ENCODE assay signal across 8 cellular contexts in genomic region chr9:98263482-98264357, GRCh38. TPM values are rescaled to one million over a fixed set of nuclear protein-coding genes. Genes with fewer than 3 reads are reported as not detected.
DNase-seq lines count a peak whose midpoint lies in the region; ATAC-seq and TF ChIP-seq lines count a peak whose summit lies in the region.

No MANE protein-coding gene starts in this region.

- no peak overlapping the region for H2BK15ac ChIP-seq in neuronal stem cell (ENCODE audit: low read length)

- DNase-seq in CD8-positive, alpha-beta memory T cell: peak; percentile 69 to 88 (median 71)
- peak; percentile 92 to 94 for DNase-seq in Kasumi-1 (lab: John Stamatoyannopoulos, UW)
- peak; percentile 70 to 94 (median 84) for DNase-seq in Peyer's patch
- peak; percentile 81 to 84 for DNase-seq in activated T-cell treated with anti-CD3 and anti-CD28 coated beads, Interleukin-2, amount 50 U/mL, for 48 hours
- DNase-seq in fibroblast of the aortic adventitia (ENCODE audit: low read depth): peak; percentile 87
- peak; percentile 67 for DNase-seq in neuronal stem cell (ENCODE audit: low spot score)
- DNase-seq in stomach: peak; percentile 82

- H3K4me2 ChIP-seq in neuronal stem cell (ENCODE audit: insufficient read depth, low read length, poor library complexity, severe bottlenecking): no peak overlapping the region

- no peak overlapping the region for H3K18ac ChIP-seq in neuronal stem cell (ENCODE audit: low read length)

- no CpG with 5 or more reads among the region's 8 CpGs for WGBS in neuronal stem cell (ENCODE audit: extremely low coverage in 2 of 2, insufficient read length in 2 of 2, insufficient replicate concordance in 1 of 2), 2 donors
- WGBS in stomach, 5 donors: 32 to 39% (median 35%) methylated on average over 8 of the region's 8 CpGs

- TF ChIP-seq CTCF in Peyer's patch (IDR thresholded peaks at IDR 0.05) (peak; percentile 59 to 93 (median 90)), fibroblast of the aortic adventitia (IDR thresholded peaks at IDR 0.05; ENCODE audit: insufficient read depth, low read length) (peak; percentile 99), stomach (IDR thresholded peaks at IDR 0.05) (peak in 5 of 7 experiments; percentile 80 to 86 (median 85))

- intact Hi-C loops in stomach (cut with DNase I; ENCODE audit: low total_unique reads): loop anchor here (5.0 kb wide), 1 partner anchor 56 kb away; no protein-coding TSS in a partner anchor

- H2BK120ac ChIP-seq in neuronal stem cell (ENCODE audit: low read depth, low read length): no peak overlapping the region

- H3K4me3 Mint-ChIP-seq in CD8-positive, alpha-beta memory T cell: peak overlapping the region in 1 of 7 donors; percentile 5

- H3K36me3 ChIP-seq in CD8-positive, alpha-beta memory T cell (ENCODE audit: insufficient read depth, low read length): no peaks in the 10 kb centered on the region
- H3K36me3 ChIP-seq in Peyer's patch (no peaks in the 10 kb centered on the region), neuronal stem cell (replicated peaks in 1 of 2; ENCODE audit: control insufficient read depth in 2 of 2, insufficient read depth in 2 of 2, low read length in 2 of 2) (no peaks in the 10 kb centered on the region), stomach (no peaks in the 10 kb centered on the region)

- no peak overlapping the region for H4K91ac ChIP-seq in neuronal stem cell (ENCODE audit: low read depth, low read length, poor library complexity)

- H2BK12ac ChIP-seq in neuronal stem cell (ENCODE audit: low read length): no peak overlapping the region

- H3K4me1 Mint-ChIP-seq in CD8-positive, alpha-beta memory T cell: peaks cover 0 to 2% (median 0%) of the 10 kb centered on the region in 3 donors

- H2AFZ ChIP-seq in neuronal stem cell (ENCODE audit: low read length): no peak overlapping the region

- H4K8ac ChIP-seq in neuronal stem cell (ENCODE audit: low read depth, low read length): no peak overlapping the region

- H3K4ac ChIP-seq in neuronal stem cell (ENCODE audit: low read length): no peak overlapping the region

- H3K4me3 ChIP-seq in CD8-positive, alpha-beta memory T cell (ENCODE audit: low read length): no peak overlapping the region
- H3K4me3 ChIP-seq in Peyer's patch (no peak overlapping the region), fibroblast of the aortic adventitia (ENCODE audit: low read depth, low read length) (no peak overlapping the region), neuronal stem cell (ENCODE audit: low read length in 2 of 2) (no peak overlapping the region), stomach (no peak overlapping the region)

- TF ChIP-seq EP300 in stomach (IDR thresholded peaks at IDR 0.05): no peak

- H3K27ac ChIP-seq in CD8-positive, alpha-beta memory T cell (ENCODE audit: low read depth, low read length): no peak overlapping the region
- H3K27ac ChIP-seq in Peyer's patch (no peak overlapping the region), neuronal stem cell (replicated peaks; ENCODE audit: low read length) (no peak overlapping the region), stomach (no peak overlapping the region)

- H3K79me1 ChIP-seq in neuronal stem cell (ENCODE audit: low read depth, low read length): no peaks in the 10 kb centered on the region

- H3K9me3 Mint-ChIP-seq in CD8-positive, alpha-beta memory T cell: no peaks in the 10 kb centered on the region

- H3K9ac ChIP-seq in neuronal stem cell (ENCODE audit: low read depth, low read length, poor library complexity): no peak overlapping the region

- H3K27me3 ChIP-seq in CD8-positive, alpha-beta memory T cell (ENCODE audit: insufficient read depth, low read length, poor library complexity, severe bottlenecking): no peaks in the 10 kb centered on the region
- H3K27me3 ChIP-seq in Peyer's patch (no peaks in the 10 kb centered on the region), neuronal stem cell (ENCODE audit: control insufficient read depth in 3 of 3, insufficient read depth in 3 of 3, low read depth in 1 of 3, low read length in 3 of 3) (peaks cover 0 to 8% (median 0%) of the 10 kb centered on the region in 3 experiments), stomach (peaks cover 0 to 2% (median 0%) of the 10 kb centered on the region in 3 donors)

- no peaks in the 10 kb centered on the region for H3K9me3 ChIP-seq in CD8-positive, alpha-beta memory T cell (ENCODE audit: low read length)
- H3K9me3 ChIP-seq in Peyer's patch (no peaks in the 10 kb centered on the region), neuronal stem cell (replicated peaks in 1 of 2; ENCODE audit: control insufficient read depth in 2 of 2, insufficient read depth in 1 of 2, low read depth in 1 of 2, low read length in 2 of 2) (no peaks in the 10 kb centered on the region), stomach (no peaks in the 10 kb centered on the region)

- TF ChIP-seq POLR2A in Peyer's patch (IDR thresholded peaks at IDR 0.05) (no peak), stomach (IDR thresholded peaks at IDR 0.05) (no peak)

- POLR2A ChIA-PET in CD8-positive, alpha-beta memory T cell (lab: Charles Lee): interaction anchor here (0.6 kb wide), 1 partner anchor 341 kb away, joined by 10 read pairs; no protein-coding TSS in a partner anchor

- no peaks in the 10 kb centered on the region for H3K4me1 ChIP-seq in CD8-positive, alpha-beta memory T cell (ENCODE audit: insufficient read depth, low read length)
- H3K4me1 ChIP-seq in Peyer's patch (no peaks in the 10 kb centered on the region), neuronal stem cell (ENCODE audit: control insufficient read depth in 2 of 2, insufficient read depth in 1 of 2, low read depth in 1 of 2, low read length in 2 of 2) (no peaks in the 10 kb centered on the region), stomach (no peaks in the 10 kb centered on the region)

- peaks cover 2 to 14% of the 10 kb centered on the region in 2 donors for H3K27me3 Mint-ChIP-seq in CD8-positive, alpha-beta memory T cell

- peak; percentile 77 for ATAC-seq in GM21515 (IDR thresholded peaks at IDR 0.05; ENCODE audit: unreplicated experiment)

- no peak overlapping the region for H3K14ac ChIP-seq in neuronal stem cell (ENCODE audit: low read length)

- peak overlapping the region in 1 of 8 donors; percentile 70 for H3K27ac Mint-ChIP-seq in CD8-positive, alpha-beta memory T cell

- H2AK5ac ChIP-seq in neuronal stem cell (ENCODE audit: low read depth, low read length): no peak overlapping the region

- peaks cover 0 to 3% (median 0%) of the 10 kb centered on the region in 3 donors for H3K36me3 Mint-ChIP-seq in CD8-positive, alpha-beta memory T cell

- CTCF ChIA-PET in CD8-positive, alpha-beta memory T cell (lab: Charles Lee): interaction anchor here (0.8 to 4.9 kb wide), 10 partner anchors 8 to 340 kb away, joined by 3 to 39 read pairs (median 4); partner anchors contain the start of genes CORO2A, TBC1D2 and TRIM14

- no peak overlapping the region for H3K23ac ChIP-seq in neuronal stem cell (ENCODE audit: low read depth, low read length, poor library complexity)

- no peak overlapping the region for H2BK5ac ChIP-seq in neuronal stem cell (ENCODE audit: low read length)

RNA-seq across cellular contexts. Expression of gene TBC1D2, which starts 8.3 kb away (rescaled TPM):
- 1 to 10 TPM; 3.3 to 4.8 TPM for total RNA-seq in CD8-positive, alpha-beta memory T cell
- 5.6 TPM for polyA plus RNA-seq in CD8-positive, alpha-beta memory T cell
- total RNA-seq in Peyer's patch (10 to 100 TPM; 28.1 to 68.8 (median 48.4) TPM), fibroblast of the aortic adventitia (ENCODE audit: low replicate concordance) (15.9 and 20.7 TPM in 2 replicates), stomach (10 to 100 TPM in 3 of 5 donors, 1 to 10 TPM in 2; 2.9 to 36.4 (median 24.0) TPM)
- 0.93 TPM for polyA plus RNA-seq in neuronal stem cell (2013, experiment 1 of 2)
- 0.93 TPM for polyA plus RNA-seq in neuronal stem cell (2013, experiment 2 of 2)
- 10 to 100 TPM in 1 of 3 donors, 1 to 10 TPM in 2; 6.4 to 28.5 (median 7.8) TPM for polyA plus RNA-seq in stomach
